In genomic region chrX:111411591-111412371, GRCh38 we compare ENCODE assay signal across 17 cellular contexts. TPM values are rescaled to one million over a fixed set of nuclear protein-coding genes. Genes with fewer than 3 reads are reported as not detected.
DNase-seq lines count a peak whose midpoint lies in the region; ATAC-seq and TF ChIP-seq lines count a peak whose summit lies in the region.
"Had no signal": no experiment of that assay in that cellular context is flagged by ENCODE, and none has a peak within 500 bp of the region (broad histone marks: within the 10 kb centered on the region; RNA-seq: fewer than 3 reads in every experiment).

DCX (minus strand) TSS chrX:111412192; CDS start chrX:111410398, 1,794 bp downstream.

- ATAC-seq in GM18868 (IDR thresholded peaks at IDR 0.05; ENCODE audit: unreplicated experiment), result no peak
- ATAC-seq: activated CD8-positive, alpha-beta memory T cell treated with anti-CD3 and anti-CD28 coated beads, Interleukin-2, amount 10 ng/mL, durations not matched to agents 7 days and 5 days had no signal

- H3K27me3 ChIP-seq in iPS-15b (ENCODE audit: control insufficient read depth, insufficient read depth, low read length) (no peaks in the 10 kb centered on the region), tibial artery (no peaks in the 10 kb centered on the region)

- H3K4me3 Mint-ChIP-seq in osteocyte (ENCODE audit: unreplicated experiment), result no peak within 1 kb of the TSS
- H3K4me3 Mint-ChIP-seq: activated CD8-positive, alpha-beta memory T cell treated with anti-CD3 and anti-CD28 coated beads, Interleukin-2, amount 10 ng/mL, durations not matched to agents 7 days and 5 days; activated naive CD4-positive, alpha-beta T cell treated with anti-CD3 and anti-CD28 coated beads, Interleukin-2, amount 50 U/mL, for 24 hours; CD4-positive, alpha-beta memory T cell; memory B cell had no signal

- DNase-seq in NCI-H2107 treated with DMSO at 0.1 percent for 48 hours (lab: John Stamatoyannopoulos, UW; ENCODE audit: unreplicated experiment) (peak; percentile 40), NCI-H2107 (lab: John Stamatoyannopoulos, UW) (no peak), NCI-H69 (lab: John Stamatoyannopoulos, UW) (peak; percentile 89), putamen (ENCODE audit: low spot score) (peak; percentile 22), osteocyte (ENCODE audit: extremely low spot score, unreplicated experiment) (no peak), tibial artery (no peak)
- DNase-seq: activated CD8-positive, alpha-beta memory T cell treated with anti-CD3 and anti-CD28 coated beads, Interleukin-2, amount 10 ng/mL, durations not matched to agents 7 days and 5 days; CD4-positive, alpha-beta memory T cell; central memory CD4-positive, alpha-beta T cell had no signal

- H3K36me3 ChIP-seq in iPS-15b (ENCODE audit: control insufficient read depth, insufficient read depth, low read length) (no peaks in the 10 kb centered on the region), tibial artery (no peaks in the 10 kb centered on the region)
- H3K36me3 ChIP-seq: thoracic aorta had no signal

- H3K27ac ChIP-seq in tibial artery, result no peak within 1 kb of the TSS
- H3K27ac ChIP-seq: parathyroid adenoma, SK-N-MC, thoracic aorta had no signal

- peak within 1 kb of the TSS; percentile 38 for H3K4me3 ChIP-seq in iPS-15b (ENCODE audit: low read depth, low read length)
- H3K4me3 ChIP-seq in tibial artery, result no peak within 1 kb of the TSS
- H3K4me3 ChIP-seq: SK-N-MC, thoracic aorta had no signal

- no peaks in the 10 kb centered on the region for H3K4me1 Mint-ChIP-seq in osteocyte (ENCODE audit: unreplicated experiment)
- H3K4me1 Mint-ChIP-seq: activated CD8-positive, alpha-beta memory T cell treated with anti-CD3 and anti-CD28 coated beads, Interleukin-2, amount 10 ng/mL, durations not matched to agents 7 days and 5 days; activated naive CD4-positive, alpha-beta T cell treated with anti-CD3 and anti-CD28 coated beads, Interleukin-2, amount 50 U/mL, for 24 hours; CD4-positive, alpha-beta memory T cell; memory B cell had no signal

- H3K36me3 Mint-ChIP-seq in osteocyte (ENCODE audit: unreplicated experiment), result no peaks in the 10 kb centered on the region
- H3K36me3 Mint-ChIP-seq: activated CD8-positive, alpha-beta memory T cell treated with anti-CD3 and anti-CD28 coated beads, Interleukin-2, amount 10 ng/mL, durations not matched to agents 7 days and 5 days; activated naive CD4-positive, alpha-beta T cell treated with anti-CD3 and anti-CD28 coated beads, Interleukin-2, amount 50 U/mL, for 24 hours; CD4-positive, alpha-beta memory T cell; memory B cell had no signal

- no peak within 1 kb of the TSS for H3K9ac ChIP-seq in iPS-15b (ENCODE audit: low read depth, low read length)
- H3K9ac ChIP-seq: parathyroid adenoma had no signal

- intact Hi-C loops in tibial artery (cut with DNase I; ENCODE audit: low total_unique reads), result no loop called here

- H3K27ac Mint-ChIP-seq in osteocyte (ENCODE audit: unreplicated experiment), result no peak within 1 kb of the TSS
- H3K27ac Mint-ChIP-seq: activated CD8-positive, alpha-beta memory T cell treated with anti-CD3 and anti-CD28 coated beads, Interleukin-2, amount 10 ng/mL, durations not matched to agents 7 days and 5 days; activated naive CD4-positive, alpha-beta T cell treated with anti-CD3 and anti-CD28 coated beads, Interleukin-2, amount 50 U/mL, for 24 hours; CD4-positive, alpha-beta memory T cell; memory B cell had no signal

- H3K4me1 ChIP-seq in iPS-15b (ENCODE audit: control insufficient read depth, insufficient read depth, low read length) (peaks cover 26% of the 10 kb centered on the region), tibial artery (no peaks in the 10 kb centered on the region)
- H3K4me1 ChIP-seq: parathyroid adenoma had no signal

- H3K27me3 Mint-ChIP-seq in osteocyte (ENCODE audit: unreplicated experiment), result no peaks in the 10 kb centered on the region
- H3K27me3 Mint-ChIP-seq: activated CD8-positive, alpha-beta memory T cell treated with anti-CD3 and anti-CD28 coated beads, Interleukin-2, amount 10 ng/mL, durations not matched to agents 7 days and 5 days had no signal

- no peaks in the 10 kb centered on the region for H3K9me3 ChIP-seq in iPS-15b (ENCODE audit: control insufficient read depth, insufficient read depth, low read length)
- no peaks in the 10 kb centered on the region for H3K9me3 ChIP-seq in tibial artery
- H3K9me3 ChIP-seq: thoracic aorta had no signal

- TF ChIP-seq CTCF in osteocyte (IDR thresholded peaks at IDR 0.05) (no peak), tibial artery (IDR thresholded peaks at IDR 0.05) (no peak)

- peaks cover 4% of the 10 kb centered on the region for H3K9me3 Mint-ChIP-seq in osteocyte (ENCODE audit: unreplicated experiment)
- H3K9me3 Mint-ChIP-seq: activated naive CD4-positive, alpha-beta T cell treated with anti-CD3 and anti-CD28 coated beads, Interleukin-2, amount 50 U/mL, for 24 hours; CD4-positive, alpha-beta memory T cell; memory B cell had no signal

RNA-seq across cellular contexts. Expression of gene DCX, which starts in this region (rescaled TPM):
- total RNA-seq in osteocyte, result not detected in 2 replicates
- total RNA-seq: activated CD8-positive, alpha-beta memory T cell treated with anti-CD3 and anti-CD28 coated beads, Interleukin-2, amount 10 ng/mL, durations not matched to agents 7 days and 5 days; CD4-positive, alpha-beta memory T cell; epithelial cell of proximal tubule; thoracic aorta had no signal

Comparison
In these comparisons a context has a peak if more than half of its experiments do, and no peak if none do; other contexts are left out.
1. DNase-seq: peak in NCI-H2107 treated with DMSO at 0.1 percent for 48 hours (single experiment), NCI-H69 (single experiment) and putamen (single experiment); none in NCI-H2107 (single experiment), osteocyte (single experiment) and tibial artery (0 of 2).